ENCODE assay signal across 18 cellular contexts in the genomic region with DNA sequence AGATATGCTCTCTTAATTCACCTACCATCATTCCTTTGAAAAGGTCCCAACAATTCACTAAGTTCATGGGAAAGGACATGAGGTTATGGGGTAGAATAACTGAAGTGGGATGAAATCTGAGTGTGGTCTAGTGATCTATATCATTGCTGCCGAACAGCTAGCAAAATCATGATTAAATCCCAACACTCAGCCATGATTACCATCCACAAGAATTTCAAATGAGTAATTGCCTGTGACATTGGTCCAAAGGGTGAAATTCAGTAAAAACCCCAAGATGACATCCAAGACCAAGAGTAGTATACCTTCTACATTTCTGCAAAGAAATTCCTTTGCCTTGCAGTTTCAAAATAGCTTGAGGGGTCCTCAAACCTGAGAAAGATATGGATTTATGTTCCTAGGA.
"Had no signal": no experiment of that assay in that cellular context is flagged by ENCODE, and none has a peak within 500 bp of the region (broad histone marks: within the 10 kb centered on the region; RNA-seq: fewer than 3 reads in every experiment).

No MANE protein-coding gene starts in this region.

- DNase-seq: activated CD4-positive, alpha-beta T cell treated with anti-CD3 and anti-CD28 coated beads for 48 hours; activated CD8-positive, alpha-beta memory T cell treated with anti-CD3 and anti-CD28 coated beads, Interleukin-2, amount 50 U/mL, for 48 hours; activated CD8-positive, alpha-beta T cell treated with anti-CD3 and anti-CD28 coated beads, Interleukin-2, amount 10 ng/mL, durations not matched to agents 7 days and 5 days; activated naive CD4-positive, alpha-beta T cell; central memory CD4-positive, alpha-beta T cell; effector memory CD4-positive, alpha-beta T cell; glutamatergic neuron; left cardiac atrium; lower lobe of right lung; midbrain; small intestine; thyroid gland had no signal

- H3K4me1 ChIP-seq: ascending aorta, lower lobe of right lung, parathyroid adenoma had no signal

- H3K27ac ChIP-seq: ascending aorta, coronary artery, epithelial cell of prostate, lower lobe of right lung, parathyroid adenoma, right atrium auricular region, thyroid gland had no signal

- H3K4me3 ChIP-seq: ascending aorta, coronary artery, lower lobe of right lung, right atrium auricular region, thyroid gland had no signal

- ATAC-seq: activated CD8-positive, alpha-beta T cell treated with anti-CD3 and anti-CD28 coated beads, Interleukin-2, amount 10 ng/mL, durations not matched to agents 7 days and 5 days; left cardiac atrium; lower lobe of right lung; WTC11 had no signal

- H3K36me3 ChIP-seq: ascending aorta, lower lobe of right lung, right atrium auricular region, thyroid gland had no signal

- H2AFZ ChIP-seq: parathyroid adenoma had no signal

- H3K27me3 ChIP-seq: ascending aorta, right atrium auricular region, thyroid gland had no signal

- H3K79me2 ChIP-seq: parathyroid adenoma had no signal

- H3K9me3 ChIP-seq: ascending aorta, lower lobe of right lung, right atrium auricular region, thyroid gland had no signal

- H3K9ac ChIP-seq: parathyroid adenoma had no signal
